13 cellular contexts compared by ENCODE assay signal in genomic region chr21:44646366-44647221, GRCh38. TPM values are rescaled to one million over a fixed set of nuclear protein-coding genes. Genes with fewer than 3 reads are reported as not detected.
DNase-seq lines count a peak whose midpoint lies in the region; FAIRE-seq and TF ChIP-seq lines count a peak whose summit lies in the region.
"Not testable (repeated sequence)": the region's sequence is repeated elsewhere in the genome, so short reads cannot be mapped to it uniquely, and the experiment has no call there.
"Had no signal": no experiment of that assay in that cellular context is flagged by ENCODE, and none has a peak within 500 bp of the region (broad histone marks: within the 10 kb centered on the region; RNA-seq: fewer than 3 reads in every experiment).

Gene KRTAP10-11, plus strand, starts transcription at chr21:44646414. Its CDS starts 45 bp downstream, at chr21:44646459.

- DNase-seq in ELF-1 (ENCODE audit: low read depth, low spot score) (peak; percentile 34), NCI-H1417 (lab: John Stamatoyannopoulos, UW) (peak in 2 of 3 experiments; percentile 39 to 55), NCI-H345 (lab: John Stamatoyannopoulos, UW) (peak; percentile 81), RPMI8226 (peak; percentile 33), neural progenitor cell (ENCODE audit: low spot score) (peak; percentile 20)
- DNase-seq in urothelium cell line (ENCODE audit: low spot score) = not testable (repeated sequence)

- not testable (repeated sequence) for H3K27me3 ChIP-seq in iPS-15b (ENCODE audit: control insufficient read depth, insufficient read depth, low read length); neural progenitor cell

- H3K36me3 ChIP-seq in iPS-15b (ENCODE audit: control insufficient read depth, insufficient read depth, low read length); neural progenitor cell: not testable (repeated sequence)

- not testable (repeated sequence) for H4K20me1 ChIP-seq in neural progenitor cell (ENCODE audit: low read depth)

- not testable (repeated sequence) for H3K9me3 ChIP-seq in iPS-15b (ENCODE audit: control insufficient read depth, insufficient read depth, low read length); neural progenitor cell (ENCODE audit: low read depth)

- peak within 1 kb of the TSS; percentile 8 for H3K4me2 ChIP-seq in neural progenitor cell

- peaks cover 36 to 48% (median 43%) of the 10 kb centered on the region in 5 experiments for H3K9me3 Mint-ChIP-seq in brain
- H3K9me3 Mint-ChIP-seq in neural progenitor cell = peaks cover 35% of the 10 kb centered on the region

- H3F3A ChIP-seq in neural progenitor cell (ENCODE audit: low read depth) = peaks cover 16% of the 10 kb centered on the region

- H2AFZ ChIP-seq in neural progenitor cell (replicated peaks) = peak within 1 kb of the TSS; percentile 76

- H3K9ac ChIP-seq in iPS-15b (ENCODE audit: low read depth, low read length) = peak within 1 kb of the TSS; percentile 2
- H3K9ac ChIP-seq in neural progenitor cell = not testable (repeated sequence)

- peak within 1 kb of the TSS in 3 of 5 experiments; percentile 33 to 81 (median 53) for H3K27ac Mint-ChIP-seq in brain
- not testable (repeated sequence) for H3K27ac Mint-ChIP-seq in neural progenitor cell

- peaks cover 16% of the 10 kb centered on the region for H3K27me3 Mint-ChIP-seq in brain
- H3K27me3 Mint-ChIP-seq in neural progenitor cell (ENCODE audit: insufficient read depth, low read depth) = peaks cover 12% of the 10 kb centered on the region

- H3K79me2 ChIP-seq in neural progenitor cell (ENCODE audit: low read depth) = not testable (repeated sequence)

- peak; percentile 52 for FAIRE-seq in urothelium cell line (lab: Jason Lieb, UNC)

- H3K4me3 Mint-ChIP-seq in brain = peak within 1 kb of the TSS in 1 of 5 experiments; percentile 16
- not testable (repeated sequence) for H3K4me3 Mint-ChIP-seq in neural progenitor cell

- H3K4me1 ChIP-seq in iPS-15b (ENCODE audit: control insufficient read depth, insufficient read depth, low read length) = not testable (repeated sequence)
- peaks cover 19% of the 10 kb centered on the region for H3K4me1 ChIP-seq in neural progenitor cell

- not testable (repeated sequence) for H3K27ac ChIP-seq in neural progenitor cell

- H3K36me3 Mint-ChIP-seq in brain, neural progenitor cell: not testable (repeated sequence)

- H3K4me3 ChIP-seq in iPS-15b (ENCODE audit: low read depth, low read length); neural progenitor cell: not testable (repeated sequence)

- peaks cover 11% of the 10 kb centered on the region for H3K4me1 Mint-ChIP-seq in brain
- peaks cover 15% of the 10 kb centered on the region for H3K4me1 Mint-ChIP-seq in neural progenitor cell

- not testable (repeated sequence) for TF ChIP-seq CTCF in brain (conservative IDR thresholded peaks at IDR 0.05); neural progenitor cell (IDR thresholded peaks at IDR 0.05)

RNA-seq across cellular contexts. Expression of gene KRTAP10-11, which starts in this region (rescaled TPM):
- polyA plus RNA-seq in brain (ENCODE audit: insufficient read depth, low read depth, low replicate concordance) = not detected
- not detected in 2 replicates for total RNA-seq in neural progenitor cell (ENCODE audit: low replicate concordance)
- total RNA-seq: Caco-2, HT1080, MCF 10A, RPMI7951 had no signal
- polyA plus RNA-seq: IgD-negative memory B cell had no signal

Comparison
In these comparisons a context has a peak if more than half of its experiments do, and no peak if none do; other contexts are left out.
1. Peak in DNase-seq and H3K4me2 ChIP-seq in neural progenitor cell; RNA of the gene not detected or under 1 TPM.